In the genomic region with DNA sequence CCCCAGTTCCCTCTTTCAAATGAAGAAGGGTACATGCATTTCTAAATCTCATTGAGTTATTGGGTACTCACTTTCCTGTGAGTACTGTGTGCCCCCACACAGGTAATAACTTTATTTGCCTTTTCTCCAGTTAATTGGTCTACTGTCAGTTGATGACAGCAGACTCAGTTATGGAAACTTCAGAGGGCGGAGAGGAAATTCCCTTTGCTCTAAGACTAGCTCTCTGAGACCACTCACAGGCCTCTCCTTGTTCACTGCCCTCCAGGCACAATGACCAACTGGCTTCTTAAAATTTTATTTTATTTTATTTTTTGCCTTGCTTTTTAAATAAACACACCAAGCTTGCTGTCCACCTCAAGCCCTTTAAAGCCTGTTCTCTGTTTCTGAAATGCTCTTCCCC, we compare ENCODE assay signal across 15 cellular contexts.
A peak's percentile ranks its signal among the peaks of the same experiment; 100 is the strongest.
DNase-seq lines count a peak whose midpoint lies in the region; ATAC-seq lines count a peak whose summit lies in the region.
"Had no signal": no experiment of that assay in that cellular context is flagged by ENCODE, and none has a peak within 500 bp of the region (broad histone marks: within the 10 kb centered on the region; RNA-seq: fewer than 3 reads in every experiment).

No MANE protein-coding gene starts in this region.

- H3K27ac Mint-ChIP-seq in T-helper 2 cell treated with Interferon-gamma antibody and Interleukin-4, amounts not matched to agents 5 μg/mL and 100 μg/mL, for 36 hours: peak overlapping the region; percentile 42
- peak overlapping the region; percentile 61 for H3K27ac Mint-ChIP-seq in activated naive CD8-positive, alpha-beta T cell
- H3K27ac Mint-ChIP-seq in activated naive CD8-positive, alpha-beta T cell treated with anti-CD3 and anti-CD28 coated beads for 36 hours: no peak overlapping the region
- peak overlapping the region; percentile 28 for H3K27ac Mint-ChIP-seq in memory B cell
- H3K27ac Mint-ChIP-seq in stimulated activated naive CD8-positive, alpha-beta T cell treated with anti-CD3 and anti-CD28 coated beads, Interleukin-15, amount 100 ng/mL, for 72 hours: peak overlapping the region; percentile 48 to 74
- H3K27ac Mint-ChIP-seq: CD8-positive, alpha-beta T cell; HFFc6 had no signal

- ATAC-seq in memory B cell (ENCODE audit: low read depth): no peak
- ATAC-seq in stimulated activated naive CD8-positive, alpha-beta T cell treated with anti-CD3 and anti-CD28 coated beads, Interleukin-15, amount 100 ng/mL, for 72 hours: no peak
- ATAC-seq: CD8-positive, alpha-beta T cell had no signal

- H3K4me1 Mint-ChIP-seq in T-helper 2 cell treated with Interferon-gamma antibody and Interleukin-4, amounts not matched to agents 5 μg/mL and 100 μg/mL, for 36 hours (ENCODE audit: low read depth): peaks cover 29% of the 10 kb centered on the region
- peaks cover 30% of the 10 kb centered on the region for H3K4me1 Mint-ChIP-seq in activated naive CD8-positive, alpha-beta T cell (ENCODE audit: low read depth)
- H3K4me1 Mint-ChIP-seq in activated naive CD8-positive, alpha-beta T cell treated with anti-CD3 and anti-CD28 coated beads for 36 hours: peaks cover 29% of the 10 kb centered on the region
- H3K4me1 Mint-ChIP-seq in memory B cell: peaks cover 19% of the 10 kb centered on the region
- H3K4me1 Mint-ChIP-seq in stimulated activated naive CD8-positive, alpha-beta T cell treated with anti-CD3 and anti-CD28 coated beads, Interleukin-15, amount 100 ng/mL, for 72 hours: peaks cover 34% of the 10 kb centered on the region

- peaks cover 28% of the 10 kb centered on the region for H3K36me3 Mint-ChIP-seq in T-helper 2 cell treated with Interferon-gamma antibody and Interleukin-4, amounts not matched to agents 5 μg/mL and 100 μg/mL, for 36 hours (ENCODE audit: low read depth)
- peaks cover 40% of the 10 kb centered on the region for H3K36me3 Mint-ChIP-seq in activated naive CD8-positive, alpha-beta T cell
- H3K36me3 Mint-ChIP-seq in activated naive CD8-positive, alpha-beta T cell treated with anti-CD3 and anti-CD28 coated beads for 36 hours: peaks cover 43% of the 10 kb centered on the region
- peaks cover 12% of the 10 kb centered on the region for H3K36me3 Mint-ChIP-seq in memory B cell

- no peaks in the 10 kb centered on the region for H3K9me3 Mint-ChIP-seq in T-helper 2 cell treated with Interferon-gamma antibody and Interleukin-4, amounts not matched to agents 5 μg/mL and 100 μg/mL, for 36 hours
- H3K9me3 Mint-ChIP-seq in activated naive CD8-positive, alpha-beta T cell (ENCODE audit: low read depth): peaks cover 6% of the 10 kb centered on the region
- H3K9me3 Mint-ChIP-seq in activated naive CD8-positive, alpha-beta T cell treated with anti-CD3 and anti-CD28 coated beads for 36 hours: peaks cover 5% of the 10 kb centered on the region
- no peaks in the 10 kb centered on the region for H3K9me3 Mint-ChIP-seq in memory B cell
- peaks cover 5 to 9% of the 10 kb centered on the region in 2 donors for H3K9me3 Mint-ChIP-seq in stimulated activated naive CD8-positive, alpha-beta T cell treated with anti-CD3 and anti-CD28 coated beads, Interleukin-15, amount 100 ng/mL, for 72 hours
- H3K9me3 Mint-ChIP-seq: CD8-positive, alpha-beta T cell; HFFc6 had no signal

- H3K4me3 Mint-ChIP-seq in T-helper 2 cell treated with Interferon-gamma antibody and Interleukin-4, amounts not matched to agents 5 μg/mL and 100 μg/mL, for 36 hours: no peak overlapping the region
- no peak overlapping the region for H3K4me3 Mint-ChIP-seq in activated naive CD8-positive, alpha-beta T cell
- no peak overlapping the region for H3K4me3 Mint-ChIP-seq in activated naive CD8-positive, alpha-beta T cell treated with anti-CD3 and anti-CD28 coated beads for 36 hours
- H3K4me3 Mint-ChIP-seq in memory B cell: no peak overlapping the region
- H3K4me3 Mint-ChIP-seq in stimulated activated naive CD8-positive, alpha-beta T cell treated with anti-CD3 and anti-CD28 coated beads, Interleukin-15, amount 100 ng/mL, for 72 hours: no peak overlapping the region
- H3K4me3 Mint-ChIP-seq: CD14-positive monocyte; CD8-positive, alpha-beta T cell; HFFc6 had no signal

- peak; percentile 25 for DNase-seq in T-helper 2 cell treated with Interferon-gamma antibody and Interleukin-4, amounts not matched to agents 5 μg/mL and 100 μg/mL, for 36 hours (ENCODE audit: low spot score)
- DNase-seq in T-helper 2 cell: no peak
- DNase-seq in activated naive CD8-positive, alpha-beta T cell treated with anti-CD3 and anti-CD28 coated beads for 36 hours: no peak
- no peak for DNase-seq in memory B cell (ENCODE audit: low spot score in 2 of 2)
- DNase-seq in stimulated activated naive CD8-positive, alpha-beta T cell treated with anti-CD3 and anti-CD28 coated beads, Interleukin-15, amount 100 ng/mL, for 72 hours: no peak
- DNase-seq in ureter (ENCODE audit: low spot score): no peak
- DNase-seq in HPDE6-E6E7 (ENCODE audit: extremely low spot score): no peak
- DNase-seq: CD8-positive, alpha-beta T cell; COR-L47; DND-41; GDM1; HCEC 1CT; HFFc6 had no signal

- no peaks in the 10 kb centered on the region for H3K27me3 Mint-ChIP-seq in T-helper 2 cell treated with Interferon-gamma antibody and Interleukin-4, amounts not matched to agents 5 μg/mL and 100 μg/mL, for 36 hours (ENCODE audit: low read depth)
- no peaks in the 10 kb centered on the region for H3K27me3 Mint-ChIP-seq in activated naive CD8-positive, alpha-beta T cell
- H3K27me3 Mint-ChIP-seq in activated naive CD8-positive, alpha-beta T cell treated with anti-CD3 and anti-CD28 coated beads for 36 hours: no peaks in the 10 kb centered on the region
- no peaks in the 10 kb centered on the region for H3K27me3 Mint-ChIP-seq in memory B cell
- H3K27me3 Mint-ChIP-seq in stimulated activated naive CD8-positive, alpha-beta T cell treated with anti-CD3 and anti-CD28 coated beads, Interleukin-15, amount 100 ng/mL, for 72 hours: no peaks in the 10 kb centered on the region
